7 cellular contexts compared by ENCODE assay signal in genomic region chr7:129169171-129169643, GRCh38. TPM values are rescaled to one million over a fixed set of nuclear protein-coding genes. Genes with fewer than 3 reads are reported as not detected.
A peak's percentile ranks its signal among the peaks of the same experiment; 100 is the strongest.
DNase-seq lines count a peak whose midpoint lies in the region; ATAC-seq and TF ChIP-seq lines count a peak whose summit lies in the region.

No MANE protein-coding gene starts in this region.

- H2AFZ ChIP-seq in OCI-LY1 (ENCODE audit: low read length): peak overlapping the region; percentile 12

- H3K9ac ChIP-seq in OCI-LY1 (ENCODE audit: low read length): peak overlapping the region; percentile 60

- TF ChIP-seq POLR2A in body of pancreas (IDR thresholded peaks at IDR 0.05): no peak

- H3K9me3 ChIP-seq in OCI-LY1 (ENCODE audit: low read length) (no peaks in the 10 kb centered on the region), body of pancreas (no peaks in the 10 kb centered on the region)

- no peaks in the 10 kb centered on the region for H4K20me1 ChIP-seq in OCI-LY1 (ENCODE audit: insufficient read depth, low read length)

- H3K36me3 ChIP-seq in OCI-LY1 (ENCODE audit: insufficient read depth, low read length) (peaks cover 19% of the 10 kb centered on the region; the same call in 1 of the 2 replicates), body of pancreas (replicated peaks in 1 of 2; ENCODE audit: insufficient read depth in 1 of 2, low read depth in 2 of 2) (no peaks in the 10 kb centered on the region)

- H3K4me1 ChIP-seq in OCI-LY1 (ENCODE audit: insufficient read depth, low read length, severe bottlenecking) (peaks cover 17% of the 10 kb centered on the region), body of pancreas (no peaks in the 10 kb centered on the region)

- 15 to 35% methylated on average over 17 to 33 of the region's 46 CpGs for WGBS in body of pancreas, 2 donors

- peak in 3 of 4 donors; percentile 28 to 63 (median 36) for DNase-seq in body of pancreas
- DNase-seq in left kidney (ENCODE audit: low read depth, low spot score): peak; percentile 89
- DNase-seq in stimulated activated CD8-positive, alpha-beta memory T cell treated with anti-CD3 and anti-CD28 coated beads, Interleukin-4, amount 100 ng/mL, for 24 hours (ENCODE audit: low read depth): peak; percentile 29
- DNase-seq in epidermal melanocyte (ENCODE audit: insufficient read length, low spot score): no peak
- no peak for DNase-seq in NCI-H2196 (lab: John Stamatoyannopoulos, UW; ENCODE audit: unreplicated experiment)

- H3K4me3 ChIP-seq in OCI-LY1 (ENCODE audit: low read depth, low read length, poor library complexity, severe bottlenecking) (peak overlapping the region; percentile 59), body of pancreas (peak overlapping the region in 1 of 2 donors; percentile 4)

- ATAC-seq in GM19395 (IDR thresholded peaks at IDR 0.05; ENCODE audit: unreplicated experiment): peak; percentile 37
- peak; percentile 76 for ATAC-seq in body of pancreas

- no peak overlapping the region for H3K27ac ChIP-seq in OCI-LY1 (ENCODE audit: low read depth, low read length, poor library complexity, severe bottlenecking)
- H3K27ac ChIP-seq in body of pancreas: peak overlapping the region in 1 of 4 donors; percentile 19

- no peaks in the 10 kb centered on the region for H3F3A ChIP-seq in OCI-LY1 (ENCODE audit: insufficient read depth, low read length)

- H3K4me2 ChIP-seq in OCI-LY1 (ENCODE audit: low read length): peak overlapping the region; percentile 75

- no peaks in the 10 kb centered on the region for H3K9me2 ChIP-seq in OCI-LY1 (ENCODE audit: low read depth, low read length)

- H3K79me2 ChIP-seq in OCI-LY1 (ENCODE audit: insufficient read depth, low read length): no peaks in the 10 kb centered on the region

- intact Hi-C loops in body of pancreas (cut with DNase I): no loop called here

- H3K27me3 ChIP-seq in OCI-LY1 (ENCODE audit: insufficient read depth, low read length) (no peaks in the 10 kb centered on the region), body of pancreas (no peaks in the 10 kb centered on the region)

- TF ChIP-seq CTCF in OCI-LY1 (IDR thresholded peaks at IDR 0.05; ENCODE audit: low read length): no peak
- TF ChIP-seq CTCF in body of pancreas (IDR thresholded peaks at IDR 0.05): no peak

RNA-seq across cellular contexts. Expression of gene SMO, which starts 19.2 kb away (rescaled TPM):
- 10 to 100 TPM in 1 of 2 donors, 1 to 10 TPM in 1; 6.5 to 12.2 TPM for total RNA-seq in body of pancreas

RNA-seq across cellular contexts. Expression of gene TSPAN33, which starts 24.7 kb away (rescaled TPM):
- total RNA-seq in body of pancreas: 10 to 100 TPM; 12.5 to 17.1 TPM

RNA-seq across cellular contexts. Expression of gene AHCYL2, which starts 55.6 kb away (rescaled TPM):
- 10 to 100 TPM in 1 of 2 donors, 1 to 10 TPM in 1; 9.3 to 51.4 TPM for total RNA-seq in body of pancreas

Comparison
In these comparisons a context has a peak if more than half of its experiments do, and no peak if none do; other contexts are left out.
1. DNase-seq: peak in body of pancreas (3 of 4), left kidney (single experiment) and stimulated activated CD8-positive, alpha-beta memory T cell treated with anti-CD3 and anti-CD28 coated beads, Interleukin-4, amount 100 ng/mL, for 24 hours (single experiment); none in epidermal melanocyte (single experiment) and NCI-H2196 (single experiment).